In genomic region chr16:57618306-57619132, GRCh38 we compare ENCODE assay signal across 12 cellular contexts. TPM values are rescaled to one million over a fixed set of nuclear protein-coding genes. Genes with fewer than 3 reads are reported as not detected.
A peak's percentile ranks its signal among the peaks of the same experiment; 100 is the strongest.
DNase-seq lines count a peak whose midpoint lies in the region; ATAC-seq and TF ChIP-seq lines count a peak whose summit lies in the region.
"Had no signal": no experiment of that assay in that cellular context is flagged by ENCODE, and none has a peak within 500 bp of the region (broad histone marks: within the 10 kb centered on the region; RNA-seq: fewer than 3 reads in every experiment).

No MANE protein-coding gene starts in this region.

- H3K4me3 Mint-ChIP-seq in activated naive CD4-positive, alpha-beta T cell treated with anti-CD3 and anti-CD28 coated beads, Interleukin-2, amount 10 ng/mL, durations not matched to agents 7 days and 5 days: no peak overlapping the region
- no peak overlapping the region for H3K4me3 Mint-ChIP-seq in activated naive CD4-positive, alpha-beta T cell treated with anti-CD3 and anti-CD28 coated beads for 36 hours
- H3K4me3 Mint-ChIP-seq: activated CD4-positive, alpha-beta memory T cell treated with anti-CD3 and anti-CD28 coated beads, Interleukin-2, amount 10 ng/mL, durations not matched to agents 7 days and 5 days had no signal

- H3K36me3 ChIP-seq in adipocyte (ENCODE audit: control insufficient read depth, insufficient read depth, low read length, severe bottlenecking) (no peaks in the 10 kb centered on the region), right lobe of liver (no peaks in the 10 kb centered on the region), transverse colon (no peaks in the 10 kb centered on the region)

- 58% methylated on average over 19 of the region's 19 CpGs for WGBS in right lobe of liver (ENCODE audit: insufficient coverage, low coverage, low lambda C conversion rate, missing lambda C conversion rate)
- WGBS in transverse colon (ENCODE audit: low coverage in 1 of 2), 2 donors: 82 to 85% methylated on average over 5 to 19 of the region's 19 CpGs

- DNase-seq in activated naive CD4-positive, alpha-beta T cell treated with anti-CD3 and anti-CD28 coated beads, Interleukin-2, amount 10 ng/mL, durations not matched to agents 7 days and 5 days: peak; percentile 8
- DNase-seq in activated naive CD4-positive, alpha-beta T cell treated with anti-CD3 and anti-CD28 coated beads for 36 hours: no peak
- peak; percentile 17 for DNase-seq in adipocyte (ENCODE audit: low read depth)
- DNase-seq in right lobe of liver: peak in 2 of 3 donors; percentile 75 to 77
- DNase-seq in transverse colon: no peak
- DNase-seq in stimulated activated CD8-positive, alpha-beta memory T cell treated with anti-CD3 and anti-CD28 coated beads, Interleukin-4, amount 100 ng/mL, for 48 hours: no peak
- no peak for DNase-seq in occipital lobe (lab: John Stamatoyannopoulos, UW)
- no peak for DNase-seq in NCI-H2171 treated with DMSO at 0.1 percent for 48 hours (lab: John Stamatoyannopoulos, UW)
- DNase-seq: activated CD4-positive, alpha-beta memory T cell treated with anti-CD3 and anti-CD28 coated beads, Interleukin-2, amount 10 ng/mL, durations not matched to agents 7 days and 5 days; Karpas-422 had no signal

- H3K27ac ChIP-seq in right lobe of liver: no peak overlapping the region
- peak overlapping the region; percentile 80 to 88 (median 85) for H3K27ac ChIP-seq in transverse colon

- H3K4me3 ChIP-seq in adipocyte (ENCODE audit: low read length): no peak overlapping the region
- H3K4me3 ChIP-seq in right lobe of liver: no peak overlapping the region
- H3K4me3 ChIP-seq in transverse colon: no peak overlapping the region

- CTCF ChIA-PET in activated naive CD4-positive, alpha-beta T cell treated with anti-CD3 and anti-CD28 coated beads, Interleukin-2, amount 10 ng/mL, durations not matched to agents 7 days and 5 days (lab: Charles Lee): interaction anchor here (0.9 to 2.2 kb wide), 2 partner anchors 9 to 30 kb away, joined by 3 to 6 read pairs; no protein-coding TSS in a partner anchor
- CTCF ChIA-PET in activated naive CD4-positive, alpha-beta T cell treated with anti-CD3 and anti-CD28 coated beads for 36 hours (lab: Charles Lee): interaction anchor here (1.1 kb wide), 1 partner anchor 10 kb away, joined by 3 read pairs; the partner anchor contains the start of gene ADGRG1

- no peaks in the 10 kb centered on the region for H3K27me3 ChIP-seq in adipocyte (replicated peaks; ENCODE audit: control insufficient read depth, insufficient read depth, low read length)
- no peaks in the 10 kb centered on the region for H3K27me3 ChIP-seq in right lobe of liver
- no peaks in the 10 kb centered on the region for H3K27me3 ChIP-seq in transverse colon

- H3K9me3 ChIP-seq in adipocyte (ENCODE audit: control insufficient read depth, low read length) (no peaks in the 10 kb centered on the region), right lobe of liver (no peaks in the 10 kb centered on the region), transverse colon (no peaks in the 10 kb centered on the region)

- TF ChIP-seq POLR2A in right lobe of liver (IDR thresholded peaks at IDR 0.05) (no peak), transverse colon (IDR thresholded peaks at IDR 0.05) (no peak)

- H3K4me1 Mint-ChIP-seq in activated naive CD4-positive, alpha-beta T cell treated with anti-CD3 and anti-CD28 coated beads, Interleukin-2, amount 10 ng/mL, durations not matched to agents 7 days and 5 days: peaks cover 7% of the 10 kb centered on the region
- peaks cover 11% of the 10 kb centered on the region for H3K4me1 Mint-ChIP-seq in activated naive CD4-positive, alpha-beta T cell treated with anti-CD3 and anti-CD28 coated beads for 36 hours (ENCODE audit: low read depth)

- no peak overlapping the region for H3K27ac Mint-ChIP-seq in activated naive CD4-positive, alpha-beta T cell treated with anti-CD3 and anti-CD28 coated beads, Interleukin-2, amount 10 ng/mL, durations not matched to agents 7 days and 5 days
- no peak overlapping the region for H3K27ac Mint-ChIP-seq in activated naive CD4-positive, alpha-beta T cell treated with anti-CD3 and anti-CD28 coated beads for 36 hours
- H3K27ac Mint-ChIP-seq: activated CD4-positive, alpha-beta memory T cell treated with anti-CD3 and anti-CD28 coated beads, Interleukin-2, amount 10 ng/mL, durations not matched to agents 7 days and 5 days had no signal

- intact Hi-C loops in activated naive CD4-positive, alpha-beta T cell treated with anti-CD3 and anti-CD28 coated beads for 36 hours (cut with micrococcal nuclease): no loop called here
- intact Hi-C loops in right lobe of liver (cut with DNase I): no loop called here
- intact Hi-C loops in transverse colon (cut with DNase I; ENCODE audit: low total_unique reads): no loop called here

- in situ Hi-C loops in transverse colon (cut with MboI; ENCODE audit: low pct_ligation_motif_present in 1 of 4, low pct_unique_long_range_greater_than_20kb in 1 of 4, low sequenced_read_pairs in 3 of 4): no loop called here

- TF ChIP-seq EP300 in transverse colon (IDR thresholded peaks at IDR 0.05; ENCODE audit: low read depth): no peak

- peak in 3 of 4 donors; percentile 30 to 66 (median 59) for ATAC-seq in right lobe of liver
- ATAC-seq: SK-N-SH treated with all-trans-retinoic acid at 6 μM for 48 hours had no signal

- no peak overlapping the region for H3K9ac ChIP-seq in adipocyte (ENCODE audit: low read length)

- TF ChIP-seq CTCF in right lobe of liver (IDR thresholded peaks at IDR 0.05) (no peak), transverse colon (IDR thresholded peaks at IDR 0.05) (no peak)

- H3K4me1 ChIP-seq in adipocyte (ENCODE audit: control insufficient read depth, insufficient read depth, low read length): peaks cover 10% of the 10 kb centered on the region
- H3K4me1 ChIP-seq in right lobe of liver: no peaks in the 10 kb centered on the region
- H3K4me1 ChIP-seq in transverse colon: peaks cover 0 to 36% (median 28%) of the 10 kb centered on the region in 4 donors

- H3K36me3 Mint-ChIP-seq in activated naive CD4-positive, alpha-beta T cell treated with anti-CD3 and anti-CD28 coated beads, Interleukin-2, amount 10 ng/mL, durations not matched to agents 7 days and 5 days: no peaks in the 10 kb centered on the region
- no peaks in the 10 kb centered on the region for H3K36me3 Mint-ChIP-seq in activated naive CD4-positive, alpha-beta T cell treated with anti-CD3 and anti-CD28 coated beads for 36 hours (ENCODE audit: low read depth)

- no peaks in the 10 kb centered on the region for H3K9me3 Mint-ChIP-seq in activated naive CD4-positive, alpha-beta T cell treated with anti-CD3 and anti-CD28 coated beads, Interleukin-2, amount 10 ng/mL, durations not matched to agents 7 days and 5 days
- H3K9me3 Mint-ChIP-seq in activated naive CD4-positive, alpha-beta T cell treated with anti-CD3 and anti-CD28 coated beads for 36 hours: no peaks in the 10 kb centered on the region
- H3K9me3 Mint-ChIP-seq: activated CD4-positive, alpha-beta memory T cell treated with anti-CD3 and anti-CD28 coated beads, Interleukin-2, amount 10 ng/mL, durations not matched to agents 7 days and 5 days had no signal

- H3K27me3 Mint-ChIP-seq in activated naive CD4-positive, alpha-beta T cell treated with anti-CD3 and anti-CD28 coated beads, Interleukin-2, amount 10 ng/mL, durations not matched to agents 7 days and 5 days: peaks cover 28% of the 10 kb centered on the region
- H3K27me3 Mint-ChIP-seq in activated naive CD4-positive, alpha-beta T cell treated with anti-CD3 and anti-CD28 coated beads for 36 hours (ENCODE audit: low read depth): no peaks in the 10 kb centered on the region

RNA-seq across cellular contexts. Expression of gene ADGRG1, which starts 9.9 kb away (rescaled TPM):
- 1 to 10 TPM in 1 of 2 experiments, under 1 TPM in 1; 0.93 to 1.0 TPM for total RNA-seq in activated naive CD4-positive, alpha-beta T cell treated with anti-CD3 and anti-CD28 coated beads for 36 hours
- total RNA-seq in right lobe of liver (1 to 10 TPM; 1.8 to 4.2 (median 3.4) TPM), transverse colon (10 to 100 TPM; 40.0 to 55.3 (median 45.7) TPM), occipital lobe (31.4 TPM)

RNA-seq across cellular contexts. Expression of gene ADGRG3, which starts 49.6 kb away (rescaled TPM):
- total RNA-seq in activated naive CD4-positive, alpha-beta T cell treated with anti-CD3 and anti-CD28 coated beads for 36 hours: under 1 TPM in 1 of 2 experiments, not detected in 1; 0.14 TPM
- total RNA-seq in right lobe of liver (1 to 10 TPM in 1 of 6 experiments, under 1 TPM in 5; 0.37 to 1.6 (median 0.83) TPM), transverse colon (1 to 10 TPM in 3 of 4 donors, not detected in 1; 1.5 to 2.7 (median 2.2) TPM), occipital lobe (0.16 TPM)
- total RNA-seq: activated CD4-positive, alpha-beta memory T cell treated with anti-CD3 and anti-CD28 coated beads, Interleukin-2, amount 10 ng/mL, durations not matched to agents 7 days and 5 days; G401 had no signal

Comparison
In these comparisons a context has a peak if more than half of its experiments do, and no peak if none do; other contexts are left out.
1. DNase-seq: peak in activated naive CD4-positive, alpha-beta T cell treated with anti-CD3 and anti-CD28 coated beads, Interleukin-2, amount 10 ng/mL, durations not matched to agents 7 days and 5 days (single experiment), adipocyte (single experiment) and right lobe of liver (2 of 3); none in activated naive CD4-positive, alpha-beta T cell treated with anti-CD3 and anti-CD28 coated beads for 36 hours (single experiment), transverse colon (single experiment), stimulated activated CD8-positive, alpha-beta memory T cell treated with anti-CD3 and anti-CD28 coated beads, Interleukin-4, amount 100 ng/mL, for 48 hours (single experiment), occipital lobe (single experiment) and NCI-H2171 treated with DMSO at 0.1 percent for 48 hours (single experiment).
2. H3K27ac ChIP-seq: peak in transverse colon (4 of 4); none in right lobe of liver (0 of 3).